1 cellular context compared by ENCODE assay signal in the genomic region with DNA sequence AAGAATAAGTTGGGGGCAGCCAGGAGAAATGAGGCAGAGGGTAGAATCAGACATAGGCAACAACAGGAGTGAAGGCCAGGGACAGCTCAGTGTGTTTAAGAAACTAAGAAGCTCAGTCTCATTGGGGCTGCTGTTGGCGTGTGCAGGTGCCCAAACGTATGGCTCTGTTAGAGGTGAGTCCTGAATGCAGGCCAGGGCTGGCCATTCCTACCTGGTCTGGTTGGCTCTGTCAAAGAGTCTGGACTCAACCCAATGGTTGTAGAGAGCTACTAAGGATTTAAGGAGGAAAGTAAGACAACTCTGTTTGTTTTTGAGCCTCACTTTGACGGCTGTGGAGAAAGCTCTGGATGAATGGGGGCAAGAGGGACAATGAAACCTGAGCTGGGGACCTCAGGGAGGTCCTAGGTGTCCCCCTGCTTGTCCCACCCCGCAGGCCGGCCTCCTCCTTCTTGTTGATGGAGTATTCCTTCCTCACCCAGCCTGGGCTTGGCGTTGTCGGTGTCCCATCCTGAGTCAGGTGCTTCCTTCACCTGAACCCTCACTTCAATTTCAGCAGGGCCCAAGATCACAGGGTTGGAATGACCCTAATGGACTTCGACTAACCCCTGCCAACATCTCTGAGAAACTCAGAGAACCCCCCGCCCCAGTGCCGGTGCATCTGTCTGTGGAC.
TF ChIP-seq lines count a peak whose summit lies in the region.

No MANE protein-coding gene starts in this region.

TF ChIP-seq in HepG2, 621 proteins besides CTCF, POLR2A, EP300 and RAD21:
- no peak for TF ChIP-seq ATF1 (CRISPR knock-in tag; IDR thresholded peaks at IDR 0.05)
- no peak for TF ChIP-seq REXO4 (CRISPR knock-in tag; IDR thresholded peaks at IDR 0.05; ENCODE audit: borderline replicate concordance)
- TF ChIP-seq, protein P1, sequence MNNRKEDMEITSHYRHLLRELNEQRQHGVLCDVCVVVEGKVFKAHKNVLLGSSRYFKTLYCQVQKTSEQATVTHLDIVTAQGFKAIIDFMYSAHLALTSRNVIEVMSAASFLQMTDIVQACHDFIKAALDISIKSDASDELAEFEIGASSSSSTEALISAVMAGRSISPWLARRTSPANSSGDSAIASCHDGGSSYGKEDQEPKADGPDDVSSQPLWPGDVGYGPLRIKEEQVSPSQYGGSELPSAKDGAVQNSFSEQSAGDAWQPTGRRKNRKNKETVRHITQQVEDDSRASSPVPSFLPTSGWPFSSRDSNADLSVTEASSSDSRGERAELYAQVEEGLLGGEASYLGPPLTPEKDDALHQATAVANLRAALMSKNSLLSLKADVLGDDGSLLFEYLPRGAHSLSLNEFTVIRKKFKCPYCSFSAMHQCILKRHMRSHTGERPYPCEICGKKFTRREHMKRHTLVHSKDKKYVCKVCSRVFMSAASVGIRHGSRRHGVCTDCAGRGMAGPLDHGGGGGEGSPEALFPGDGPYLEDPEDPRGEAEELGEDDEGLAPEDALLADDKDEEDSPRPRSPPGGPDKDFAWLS (CRISPR knock-in tag; IDR thresholded peaks at IDR 0.05; ENCODE audit: borderline replicate concordance) = no peak
- no peak for TF ChIP-seq ZBTB20 (CRISPR knock-in tag; IDR thresholded peaks at IDR 0.05; ENCODE audit: borderline replicate concordance, low read depth)
- no peak for TF ChIP-seq HDAC6 (IDR thresholded peaks at IDR 0.05; ENCODE audit: low read depth, low read length)
- TF ChIP-seq REPIN1 (CRISPR knock-in tag; IDR thresholded peaks at IDR 0.05; ENCODE audit: borderline replicate concordance, low read depth) = no peak
- TF ChIP-seq JARID2 (CRISPR knock-in tag; IDR thresholded peaks at IDR 0.05; ENCODE audit: insufficient replicate concordance) = no peak
- no peak for TF ChIP-seq TCF12 (IDR thresholded peaks at IDR 0.05)
- no peak for TF ChIP-seq TCF12 (CRISPR knock-in tag; IDR thresholded peaks at IDR 0.05)
- TF ChIP-seq ZNF451 (CRISPR knock-in tag; IDR thresholded peaks at IDR 0.05) = no peak
- no peak for TF ChIP-seq MLLT10 (CRISPR knock-in tag; IDR thresholded peaks at IDR 0.05)
- no peak for TF ChIP-seq U2AF2 (IDR thresholded peaks at IDR 0.05; ENCODE audit: low read depth, low read length)
- TF ChIP-seq MAFK (conservative IDR thresholded peaks at IDR 0.05 in 1 of 2, IDR thresholded peaks at IDR 0.05 in 1 of 2; ENCODE audit: low read length in 2 of 2) = no peak
- TF ChIP-seq, protein P2, sequence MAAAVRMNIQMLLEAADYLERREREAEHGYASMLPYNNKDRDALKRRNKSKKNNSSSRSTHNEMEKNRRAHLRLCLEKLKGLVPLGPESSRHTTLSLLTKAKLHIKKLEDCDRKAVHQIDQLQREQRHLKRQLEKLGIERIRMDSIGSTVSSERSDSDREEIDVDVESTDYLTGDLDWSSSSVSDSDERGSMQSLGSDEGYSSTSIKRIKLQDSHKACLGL (CRISPR knock-in tag; IDR thresholded peaks at IDR 0.05) = no peak
- no peak for TF ChIP-seq SP4 (CRISPR knock-in tag; IDR thresholded peaks at IDR 0.05)
- TF ChIP-seq, protein P3, sequence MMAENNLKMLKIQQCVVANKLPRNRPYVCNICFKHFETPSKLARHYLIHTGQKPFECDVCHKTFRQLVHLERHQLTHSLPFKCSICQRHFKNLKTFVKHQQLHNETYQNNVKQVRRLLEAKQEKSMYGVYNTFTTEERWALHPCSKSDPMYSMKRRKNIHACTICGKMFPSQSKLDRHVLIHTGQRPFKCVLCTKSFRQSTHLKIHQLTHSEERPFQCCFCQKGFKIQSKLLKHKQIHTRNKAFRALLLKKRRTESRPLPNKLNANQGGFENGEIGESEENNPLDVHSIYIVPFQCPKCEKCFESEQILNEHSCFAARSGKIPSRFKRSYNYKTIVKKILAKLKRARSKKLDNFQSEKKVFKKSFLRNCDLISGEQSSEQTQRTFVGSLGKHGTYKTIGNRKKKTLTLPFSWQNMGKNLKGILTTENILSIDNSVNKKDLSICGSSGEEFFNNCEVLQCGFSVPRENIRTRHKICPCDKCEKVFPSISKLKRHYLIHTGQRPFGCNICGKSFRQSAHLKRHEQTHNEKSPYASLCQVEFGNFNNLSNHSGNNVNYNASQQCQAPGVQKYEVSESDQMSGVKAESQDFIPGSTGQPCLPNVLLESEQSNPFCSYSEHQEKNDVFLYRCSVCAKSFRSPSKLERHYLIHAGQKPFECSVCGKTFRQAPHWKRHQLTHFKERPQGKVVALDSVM (CRISPR knock-in tag; IDR thresholded peaks at IDR 0.05) = no peak
- TF ChIP-seq, protein P4, sequence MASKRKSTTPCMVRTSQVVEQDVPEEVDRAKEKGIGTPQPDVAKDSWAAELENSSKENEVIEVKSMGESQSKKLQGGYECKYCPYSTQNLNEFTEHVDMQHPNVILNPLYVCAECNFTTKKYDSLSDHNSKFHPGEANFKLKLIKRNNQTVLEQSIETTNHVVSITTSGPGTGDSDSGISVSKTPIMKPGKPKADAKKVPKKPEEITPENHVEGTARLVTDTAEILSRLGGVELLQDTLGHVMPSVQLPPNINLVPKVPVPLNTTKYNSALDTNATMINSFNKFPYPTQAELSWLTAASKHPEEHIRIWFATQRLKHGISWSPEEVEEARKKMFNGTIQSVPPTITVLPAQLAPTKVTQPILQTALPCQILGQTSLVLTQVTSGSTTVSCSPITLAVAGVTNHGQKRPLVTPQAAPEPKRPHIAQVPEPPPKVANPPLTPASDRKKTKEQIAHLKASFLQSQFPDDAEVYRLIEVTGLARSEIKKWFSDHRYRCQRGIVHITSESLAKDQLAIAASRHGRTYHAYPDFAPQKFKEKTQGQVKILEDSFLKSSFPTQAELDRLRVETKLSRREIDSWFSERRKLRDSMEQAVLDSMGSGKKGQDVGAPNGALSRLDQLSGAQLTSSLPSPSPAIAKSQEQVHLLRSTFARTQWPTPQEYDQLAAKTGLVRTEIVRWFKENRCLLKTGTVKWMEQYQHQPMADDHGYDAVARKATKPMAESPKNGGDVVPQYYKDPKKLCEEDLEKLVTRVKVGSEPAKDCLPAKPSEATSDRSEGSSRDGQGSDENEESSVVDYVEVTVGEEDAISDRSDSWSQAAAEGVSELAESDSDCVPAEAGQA (IDR thresholded peaks at IDR 0.05; ENCODE audit: low read depth) = no peak
- TF ChIP-seq, protein P4 (CRISPR knock-in tag; IDR thresholded peaks at IDR 0.05; ENCODE audit: borderline replicate concordance) = no peak
- no peak for TF ChIP-seq SAFB2 (CRISPR knock-in tag; IDR thresholded peaks at IDR 0.05; ENCODE audit: borderline replicate concordance, low read depth)
- TF ChIP-seq STAG1 (CRISPR knock-in tag; IDR thresholded peaks at IDR 0.05) = no peak
